27 cellular contexts compared by ENCODE assay signal in the genomic region with DNA sequence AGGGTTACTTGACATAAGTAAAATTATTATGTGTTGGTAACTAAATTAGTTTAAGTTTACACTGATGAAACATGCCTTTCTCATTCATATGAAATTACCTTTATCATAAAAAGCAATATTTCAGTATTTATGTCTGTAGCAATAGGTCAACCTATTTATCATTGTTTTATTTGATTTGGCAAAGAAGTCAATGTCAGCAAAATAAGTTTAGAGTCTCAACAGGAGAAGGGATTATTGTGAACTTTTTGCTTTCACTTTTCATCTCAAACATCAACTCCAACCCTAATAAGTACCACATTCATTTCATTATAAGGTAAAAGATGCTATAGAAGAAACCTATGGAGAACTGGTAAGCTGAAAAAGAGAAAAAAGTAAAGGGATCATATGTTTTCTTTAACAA.
"Had no signal": no experiment of that assay in that cellular context is flagged by ENCODE, and none has a peak within 500 bp of the region (broad histone marks: within the 10 kb centered on the region; RNA-seq: fewer than 3 reads in every experiment).

No MANE protein-coding gene starts in this region.

- FAIRE-seq: kidney had no signal

- H3K4me3 Mint-ChIP-seq: immature natural killer cell; mesothelial cell of epicardium; naive B cell; natural killer cell treated with Interleukin-12 subunit alpha and Interleukin-12 subunit beta and Interleukin-15 and Interleukin-18, amount 100 ng/mL, for 72 hours; stimulated activated naive B cell treated with anti-CD40 and anti-IgM and Interleukin-4, amounts not matched to agents 10 μg/mL and 1 μg/mL and 100 μg/mL, for 72 hours had no signal

- H3K36me3 Mint-ChIP-seq: immature natural killer cell; mesothelial cell of epicardium; naive B cell; natural killer cell treated with Interleukin-12 subunit alpha and Interleukin-12 subunit beta and Interleukin-15 and Interleukin-18, amount 100 ng/mL, for 72 hours; stimulated activated naive B cell treated with anti-CD40 and anti-IgM and Interleukin-4, amounts not matched to agents 10 μg/mL and 1 μg/mL and 100 μg/mL, for 72 hours had no signal

- DNase-seq: hypothalamus; immature natural killer cell; kidney; left colon; left lung; mesendoderm; naive B cell; ovary; stimulated activated CD4-positive, alpha-beta T cell treated with anti-CD3 and anti-CD28 coated beads, Interleukin-12 subunit alpha, Interleukin-12 subunit beta, amount 100 ng/mL, for 4 hours; stimulated activated CD4-positive, alpha-beta T cell treated with anti-CD3 and anti-CD28 coated beads, Interleukin-15, amount 100 ng/mL, for 24 hours; stimulated activated CD4-positive, alpha-beta T cell treated with anti-CD3 and anti-CD28 coated beads, Interleukin-2, amount 100 ng/mL, for 24 hours; stimulated activated CD4-positive, alpha-beta T cell treated with anti-CD3 and anti-CD28 coated beads, Interleukin-4, amount 100 ng/mL, for 1 hour; stimulated activated naive B cell treated with anti-CD40 and anti-IgM and Interleukin-4, amounts not matched to agents 10 μg/mL and 1 μg/mL and 100 μg/mL, for 72 hours; stimulated activated naive CD8-positive, alpha-beta T cell treated with anti-CD3 and anti-CD28 coated beads, Interleukin-15, Interleukin-2, amounts not matched to agents 100 U/mL and 50 U/mL, for 24 hours; stomach; testis; thyroid gland; transverse colon; upper lobe of left lung had no signal

- H3K27me3 ChIP-seq: left lung, ovary, right atrium auricular region, stomach, testis, thyroid gland, transverse colon, upper lobe of left lung, vagina had no signal

- H3K4me3 ChIP-seq: left lung, lung, ovary, right atrium auricular region, skin epidermis, stomach, testis, thyroid gland, transverse colon, upper lobe of left lung, vagina had no signal

- H3K4me1 Mint-ChIP-seq: immature natural killer cell; mesothelial cell of epicardium; naive B cell; stimulated activated naive B cell treated with anti-CD40 and anti-IgM and Interleukin-4, amounts not matched to agents 10 μg/mL and 1 μg/mL and 100 μg/mL, for 72 hours had no signal

- ATAC-seq: left colon; left lung; natural killer cell treated with Interleukin-12 subunit alpha and Interleukin-12 subunit beta and Interleukin-15 and Interleukin-18, amount 100 ng/mL, for 72 hours; sciatic nerve; stimulated activated naive B cell treated with anti-CD40 and anti-IgM and Interleukin-4, amounts not matched to agents 10 μg/mL and 1 μg/mL and 100 μg/mL, for 72 hours; stimulated activated naive CD8-positive, alpha-beta T cell treated with anti-CD3 and anti-CD28 coated beads, Interleukin-15, Interleukin-2, amounts not matched to agents 100 U/mL and 50 U/mL, for 24 hours had no signal

- H3K9me3 Mint-ChIP-seq: mesothelial cell of epicardium had no signal

- H3K4me1 ChIP-seq: left lung, right atrium auricular region, stomach, testis, thyroid gland, transverse colon, upper lobe of left lung, vagina had no signal

- H3K27ac ChIP-seq: left lung, ovary, right atrium auricular region, skin epidermis, stomach, testis, thyroid gland, transverse colon, upper lobe of left lung, vagina had no signal

- H3K36me3 ChIP-seq: left lung, ovary, right atrium auricular region, stomach, thyroid gland, transverse colon, upper lobe of left lung, vagina had no signal

- H3K27me3 Mint-ChIP-seq: naive B cell; natural killer cell treated with Interleukin-12 subunit alpha and Interleukin-12 subunit beta and Interleukin-15 and Interleukin-18, amount 100 ng/mL, for 72 hours; progenitor cell of endocrine pancreas; stimulated activated naive B cell treated with anti-CD40 and anti-IgM and Interleukin-4, amounts not matched to agents 10 μg/mL and 1 μg/mL and 100 μg/mL, for 72 hours had no signal

- H3K27ac Mint-ChIP-seq: immature natural killer cell; mesothelial cell of epicardium; naive B cell; natural killer cell treated with Interleukin-12 subunit alpha and Interleukin-12 subunit beta and Interleukin-15 and Interleukin-18, amount 100 ng/mL, for 72 hours; progenitor cell of endocrine pancreas; stimulated activated naive B cell treated with anti-CD40 and anti-IgM and Interleukin-4, amounts not matched to agents 10 μg/mL and 1 μg/mL and 100 μg/mL, for 72 hours had no signal
